ENCODE assay signal across 1 cellular context in genomic region chr1:246569248-246570238, GRCh38.
TF ChIP-seq lines count a peak whose summit lies in the region.

No MANE protein-coding gene starts in this region.

TF ChIP-seq in K562, 482 proteins besides CTCF, POLR2A, EP300 and RAD21 (continued from another document and continues in another):
- TF ChIP-seq ZBTB40 (IDR thresholded peaks at IDR 0.05) (peak; percentile 68), ZBTB40 (CRISPR knock-in tag; IDR thresholded peaks at IDR 0.05) (no peak), NFRKB (IDR thresholded peaks at IDR 0.05; ENCODE audit: low read depth) (peak; percentile 35; the same call in 1 of the 2 replicates), MAFK (IDR thresholded peaks at IDR 0.05; ENCODE audit: low read length) (peak; percentile 28; the same call in 1 of the 2 replicates), ARID3A (IDR thresholded peaks at IDR 0.05; ENCODE audit: borderline replicate concordance, low read depth, low read length) (0 out of 2 replicates have a peak, but pooled peaks have one; percentile 13), CREB3L1 (IDR thresholded peaks at IDR 0.05; ENCODE audit: borderline replicate concordance, low read depth) (0 out of 2 replicates have a peak, but pooled peaks have one; percentile 13), MTA1 (IDR thresholded peaks at IDR 0.05; ENCODE audit: borderline replicate concordance) (peak; percentile 17; the same call in 1 of the 2 replicates), PURB (CRISPR knock-in tag; IDR thresholded peaks at IDR 0.05; ENCODE audit: low read depth) (no peak), DACH1 (IDR thresholded peaks at IDR 0.05; ENCODE audit: partially characterized antibody) (peak; percentile 13), USF2 (CRISPR knock-in tag; IDR thresholded peaks at IDR 0.05) (peak; percentile 58), DMBX1 (CRISPR knock-in tag; IDR thresholded peaks at IDR 0.05; ENCODE audit: borderline replicate concordance) (peak; percentile 56; the same call in 1 of the 2 replicates), SOX6 (IDR thresholded peaks at IDR 0.05) (peak; percentile 43), HDAC2 (IDR thresholded peaks at IDR 0.05) (0 out of 2 replicates have a peak, but pooled peaks have one; percentile 24), NFE2 (IDR thresholded peaks at IDR 0.05; ENCODE audit: low read depth) (peak; percentile 49; the same call in 1 of the 2 replicates), SUPT5H (IDR thresholded peaks at IDR 0.05) (peak; percentile 27; the same call in 1 of the 2 replicates), RAD51 (IDR thresholded peaks at IDR 0.05; ENCODE audit: borderline replicate concordance, low read depth) (peak; percentile 78), POLR2AphosphoS5 (IDR thresholded peaks at IDR 0.05; ENCODE audit: control insufficient read depth, insufficient read depth, low read depth, low read length) (0 out of 2 replicates have a peak, but pooled peaks have one; percentile 23), SIN3B (IDR thresholded peaks at IDR 0.05; ENCODE audit: low read depth) (no peak), SRF (CRISPR knock-in tag; IDR thresholded peaks at IDR 0.05) (no peak), PBX2 (CRISPR knock-in tag; IDR thresholded peaks at IDR 0.05; ENCODE audit: low read depth) (no peak), PBX2 (tag; conservative IDR thresholded peaks at IDR 0.05; ENCODE audit: low read depth) (peak; percentile 81), TRIM28 (IDR thresholded peaks at IDR 0.05) (0 out of 2 replicates have a peak, but pooled peaks have one; percentile 51), ATF1 (CRISPR knock-in tag; IDR thresholded peaks at IDR 0.05) (no peak), ATF1 (tag; IDR thresholded peaks at IDR 0.05) (peak; percentile 63), POLR2H (tag; IDR thresholded peaks at IDR 0.05; ENCODE audit: low read depth) (0 out of 2 replicates have a peak, but pooled peaks have one; percentile 40), SLC30A9 (CRISPR knock-in tag; IDR thresholded peaks at IDR 0.05) (no peak), ATF3 (IDR thresholded peaks at IDR 0.05) (peak; percentile 21; the same call in 1 of the 2 replicates), ATF3 (CRISPR knock-in tag; conservative IDR thresholded peaks at IDR 0.05) (no peak), TAF1 (IDR thresholded peaks at IDR 0.05; ENCODE audit: control insufficient read depth, extremely low read depth, insufficient read depth, low read length, severe bottlenecking) (peak; percentile 32), HIVEP1 (CRISPR knock-in tag; IDR thresholded peaks at IDR 0.05) (no peak), HCFC1 (IDR thresholded peaks at IDR 0.05; ENCODE audit: low read depth, low read length) (0 out of 2 replicates have a peak, but pooled peaks have one; percentile 21), NR2C2 (CRISPR knock-in tag; IDR thresholded peaks at IDR 0.05) (no peak), NR2C2 (tag; IDR thresholded peaks at IDR 0.05) (peak; percentile 51; the same call in 1 of the 2 replicates), TOE1 (IDR thresholded peaks at IDR 0.05; ENCODE audit: borderline replicate concordance) (peak; percentile 84), TOE1 (CRISPR knock-in tag; IDR thresholded peaks at IDR 0.05; ENCODE audit: borderline replicate concordance, low read depth) (no peak), ZNF75A (CRISPR knock-in tag; IDR thresholded peaks at IDR 0.05) (0 out of 2 replicates have a peak, but pooled peaks have one; percentile 20), RFX5 (IDR thresholded peaks at IDR 0.05; ENCODE audit: low read depth, low read length) (0 out of 2 replicates have a peak, but pooled peaks have one; percentile 16), MNT (conservative IDR thresholded peaks at IDR 0.05) (peak; percentile 66 to 80), ZNF212 (CRISPR knock-in tag; IDR thresholded peaks at IDR 0.05) (no peak), KAT7 (CRISPR knock-in tag; IDR thresholded peaks at IDR 0.05; ENCODE audit: borderline replicate concordance) (no peak), L3MBTL2 (IDR thresholded peaks at IDR 0.05) (peak; percentile 33; the same call in 1 of the 2 replicates), LCOR (CRISPR knock-in tag; IDR thresholded peaks at IDR 0.05) (peak; percentile 42; the same call in 1 of the 2 replicates), CTBP1 (IDR thresholded peaks at IDR 0.05; ENCODE audit: borderline replicate concordance) (0 out of 2 replicates have a peak, but pooled peaks have one; percentile 15)
